ENCODE assay signal across 16 cellular contexts in genomic region chr6:3212261-3212660, GRCh38. TPM values are rescaled to one million over a fixed set of nuclear protein-coding genes. Genes with fewer than 3 reads are reported as not detected.
"Had no signal": no experiment of that assay in that cellular context is flagged by ENCODE, and none has a peak within 500 bp of the region (broad histone marks: within the 10 kb centered on the region; RNA-seq: fewer than 3 reads in every experiment).

No MANE protein-coding gene starts in this region.

- H3K4me3 Mint-ChIP-seq: activated CD8-positive, alpha-beta memory T cell treated with anti-CD3 and anti-CD28 coated beads, Interleukin-2, amount 10 ng/mL, durations not matched to agents 7 days and 5 days; activated naive CD4-positive, alpha-beta T cell treated with anti-CD3 and anti-CD28 coated beads, Interleukin-2, amount 10 ng/mL, durations not matched to agents 7 days and 5 days; effector memory CD8-positive, alpha-beta T cell; naive thymus-derived CD8-positive, alpha-beta T cell; stimulated activated naive CD8-positive, alpha-beta T cell treated with anti-CD3 and anti-CD28 coated beads, Interleukin-15, Interleukin-2, amounts not matched to agents 100 ng/mL and 50 ng/mL, for 24 hours had no signal

- H3K27ac ChIP-seq: epithelial cell of prostate, WERI-Rb-1 had no signal

- H3K9ac ChIP-seq: SK-N-SH had no signal

- DNase-seq: activated CD4-positive, alpha-beta T cell treated with anti-CD3 and anti-CD28 coated beads, Interleukin-2, amount 50 U/mL, for 48 hours; activated CD8-positive, alpha-beta memory T cell treated with anti-CD3 and anti-CD28 coated beads, Interleukin-2, amount 10 ng/mL, durations not matched to agents 7 days and 5 days; activated naive CD4-positive, alpha-beta T cell treated with anti-CD3 and anti-CD28 coated beads, Interleukin-2, amount 10 ng/mL, durations not matched to agents 7 days and 5 days; activated T-cell treated with anti-CD3 and anti-CD28 coated beads, Interleukin-2, amount 50 U/mL, for 1 hour; central memory CD4-positive, alpha-beta T cell; cortex of kidney; effector memory CD8-positive, alpha-beta T cell; left colon; naive thymus-derived CD8-positive, alpha-beta T cell; SK-N-SH; small intestine; T-helper 1 cell; WERI-Rb-1 had no signal

- H3K36me3 Mint-ChIP-seq: activated naive CD4-positive, alpha-beta T cell treated with anti-CD3 and anti-CD28 coated beads, Interleukin-2, amount 10 ng/mL, durations not matched to agents 7 days and 5 days; naive thymus-derived CD8-positive, alpha-beta T cell had no signal

- H3K36me3 ChIP-seq: thoracic aorta, WERI-Rb-1 had no signal

- H3K27ac Mint-ChIP-seq: activated CD8-positive, alpha-beta memory T cell treated with anti-CD3 and anti-CD28 coated beads, Interleukin-2, amount 10 ng/mL, durations not matched to agents 7 days and 5 days; activated naive CD4-positive, alpha-beta T cell treated with anti-CD3 and anti-CD28 coated beads, Interleukin-2, amount 10 ng/mL, durations not matched to agents 7 days and 5 days; stimulated activated naive CD8-positive, alpha-beta T cell treated with anti-CD3 and anti-CD28 coated beads, Interleukin-15, Interleukin-2, amounts not matched to agents 100 ng/mL and 50 ng/mL, for 24 hours had no signal

- H3K4me3 ChIP-seq: thoracic aorta had no signal

- ATAC-seq: activated CD8-positive, alpha-beta memory T cell treated with anti-CD3 and anti-CD28 coated beads, Interleukin-2, amount 10 ng/mL, durations not matched to agents 7 days and 5 days; effector memory CD8-positive, alpha-beta T cell; left colon; naive thymus-derived CD8-positive, alpha-beta T cell had no signal

- H3K9me3 ChIP-seq: SK-N-SH, thoracic aorta had no signal

RNA-seq across cellular contexts. Expression of gene TUBB2B, which starts 15.2 kb away (rescaled TPM):
- total RNA-seq: activated CD8-positive, alpha-beta memory T cell treated with anti-CD3 and anti-CD28 coated beads, Interleukin-2, amount 10 ng/mL, durations not matched to agents 7 days and 5 days; naive thymus-derived CD8-positive, alpha-beta T cell had no signal
